ENCODE assay signal across 8 cellular contexts in genomic region chr6:136643850-136644596, GRCh38.
DNase-seq lines count a peak whose midpoint lies in the region; ATAC-seq, FAIRE-seq and TF ChIP-seq lines count a peak whose summit lies in the region.

No MANE protein-coding gene starts in this region.

- H3K4me3 Mint-ChIP-seq in activated T-cell treated with anti-CD3 and anti-CD28 coated beads, Interleukin-2, amount 50 U/mL, for 72 hours = no peak overlapping the region
- H3K4me3 Mint-ChIP-seq in neural progenitor cell = no peak overlapping the region

- peak; percentile 57 for ATAC-seq in GM19351 (IDR thresholded peaks at IDR 0.05; ENCODE audit: unreplicated experiment)
- ATAC-seq in activated T-cell treated with anti-CD3 and anti-CD28 coated beads, Interleukin-2, amount 50 U/mL, for 72 hours (replicated peaks in 1 of 2) = peak; percentile 54 to 60

- WGBS in stomach, 5 donors = 3 to 19% (median 6%) methylated on average over 5 of the region's 5 CpGs

- H3K4me1 ChIP-seq in neural progenitor cell (no peaks in the 10 kb centered on the region), stomach (peaks cover 11 to 44% (median 33%) of the 10 kb centered on the region in 4 donors)

- no peak overlapping the region for H3K4me3 ChIP-seq in neural progenitor cell
- H3K4me3 ChIP-seq in stomach = no peak overlapping the region

- H3K27ac Mint-ChIP-seq in activated T-cell treated with anti-CD3 and anti-CD28 coated beads, Interleukin-2, amount 50 U/mL, for 72 hours = no peak overlapping the region
- no peak overlapping the region for H3K27ac Mint-ChIP-seq in neural progenitor cell

- DNase-seq in AML-193 (lab: John Stamatoyannopoulos, UW) (peak; percentile 78 to 81), LHCN-M2 (ENCODE audit: low read depth) (peak; percentile 80), RCC 7860 (ENCODE audit: low spot score) (peak; percentile 34), fibroblast of peridontal ligament (ENCODE audit: extremely low read depth) (peak; percentile 90), neural progenitor cell (ENCODE audit: low spot score) (peak; percentile 91), stomach (peak; percentile 98)
- DNase-seq in activated T-cell treated with anti-CD3 and anti-CD28 coated beads, Interleukin-2, amount 50 U/mL, for 72 hours = peak; percentile 80 to 81

- no peaks in the 10 kb centered on the region for H3K27me3 Mint-ChIP-seq in activated T-cell treated with anti-CD3 and anti-CD28 coated beads, Interleukin-2, amount 50 U/mL, for 72 hours (ENCODE audit: low read depth)
- peaks cover 2% of the 10 kb centered on the region for H3K27me3 Mint-ChIP-seq in neural progenitor cell (ENCODE audit: insufficient read depth, low read depth)

- intact Hi-C loops in stomach (cut with DNase I; ENCODE audit: low total_unique reads) = loop anchor here (5.0 to 10.0 kb wide), 2 partner anchors 71 to 153 kb away; no protein-coding TSS in a partner anchor

- H3K27ac ChIP-seq in neural progenitor cell = no peak overlapping the region
- peak overlapping the region; percentile 46 to 81 (median 61) for H3K27ac ChIP-seq in stomach

- H2AFZ ChIP-seq in neural progenitor cell (replicated peaks) = peak overlapping the region; percentile 80

- TF ChIP-seq CTCF in neural progenitor cell (IDR thresholded peaks at IDR 0.05) = peak; percentile 93
- TF ChIP-seq CTCF in stomach (IDR thresholded peaks at IDR 0.05) = peak in 5 of 7 experiments; percentile 68 to 98 (median 92)

- H3K9me3 ChIP-seq in neural progenitor cell (ENCODE audit: low read depth) (no peaks in the 10 kb centered on the region), stomach (no peaks in the 10 kb centered on the region)

- H3K9me3 Mint-ChIP-seq in activated T-cell treated with anti-CD3 and anti-CD28 coated beads, Interleukin-2, amount 50 U/mL, for 72 hours = no peaks in the 10 kb centered on the region
- H3K9me3 Mint-ChIP-seq in neural progenitor cell = no peaks in the 10 kb centered on the region

- no peak for FAIRE-seq in RCC 7860 (lab: Jason Lieb, UNC)

- H3K4me1 Mint-ChIP-seq in activated T-cell treated with anti-CD3 and anti-CD28 coated beads, Interleukin-2, amount 50 U/mL, for 72 hours (ENCODE audit: low read depth) = no peaks in the 10 kb centered on the region
- H3K4me1 Mint-ChIP-seq in neural progenitor cell = no peaks in the 10 kb centered on the region

- no peaks in the 10 kb centered on the region for H3K27me3 ChIP-seq in neural progenitor cell
- no peaks in the 10 kb centered on the region for H3K27me3 ChIP-seq in stomach

- no peaks in the 10 kb centered on the region for H3K36me3 Mint-ChIP-seq in activated T-cell treated with anti-CD3 and anti-CD28 coated beads, Interleukin-2, amount 50 U/mL, for 72 hours (ENCODE audit: insufficient read depth in 2 of 2)
- no peaks in the 10 kb centered on the region for H3K36me3 Mint-ChIP-seq in neural progenitor cell

- no peak for TF ChIP-seq EP300 in stomach (IDR thresholded peaks at IDR 0.05)

- TF ChIP-seq POLR2A in stomach (IDR thresholded peaks at IDR 0.05) = no peak

- no peaks in the 10 kb centered on the region for H3F3A ChIP-seq in neural progenitor cell (ENCODE audit: low read depth)

- H3K9ac ChIP-seq in neural progenitor cell = no peak overlapping the region

- H3K79me2 ChIP-seq in neural progenitor cell (ENCODE audit: low read depth) = no peaks in the 10 kb centered on the region

- H4K20me1 ChIP-seq in neural progenitor cell (ENCODE audit: low read depth) = no peaks in the 10 kb centered on the region

- no peak overlapping the region for H3K4me2 ChIP-seq in neural progenitor cell

- H3K36me3 ChIP-seq in neural progenitor cell = no peaks in the 10 kb centered on the region
- peaks cover 0 to 20% (median 8%) of the 10 kb centered on the region in 4 donors for H3K36me3 ChIP-seq in stomach

Comparison
In these comparisons a context has a peak if more than half of its experiments do, and no peak if none do; other contexts are left out.
1. DNase-seq: peak in every context shown above with its lines; median percentile 98 in stomach; 91 in neural progenitor cell; 90 in fibroblast of peridontal ligament; 80 in activated T-cell treated with anti-CD3 and anti-CD28 coated beads, Interleukin-2, amount 50 U/mL, for 72 hours; 80 in LHCN-M2; 80 in AML-193; 34 in RCC 7860.